Comparison of ENCODE assay signal across 1 cellular context in genomic region chr12:124837958-124838803, GRCh38.
TF ChIP-seq lines count a peak whose summit lies in the region.

No MANE protein-coding gene starts in this region.

TF ChIP-seq in HepG2, 621 proteins besides CTCF, POLR2A, EP300 and RAD21 (continued from another document and continues in another):
- TF ChIP-seq FOXA1 (IDR thresholded peaks at IDR 0.05) = no peak
- TF ChIP-seq FOXA1 (CRISPR knock-in tag; IDR thresholded peaks at IDR 0.05) = peak; percentile 22; the same call in 1 of the 2 replicates
- TF ChIP-seq, protein P1, sequence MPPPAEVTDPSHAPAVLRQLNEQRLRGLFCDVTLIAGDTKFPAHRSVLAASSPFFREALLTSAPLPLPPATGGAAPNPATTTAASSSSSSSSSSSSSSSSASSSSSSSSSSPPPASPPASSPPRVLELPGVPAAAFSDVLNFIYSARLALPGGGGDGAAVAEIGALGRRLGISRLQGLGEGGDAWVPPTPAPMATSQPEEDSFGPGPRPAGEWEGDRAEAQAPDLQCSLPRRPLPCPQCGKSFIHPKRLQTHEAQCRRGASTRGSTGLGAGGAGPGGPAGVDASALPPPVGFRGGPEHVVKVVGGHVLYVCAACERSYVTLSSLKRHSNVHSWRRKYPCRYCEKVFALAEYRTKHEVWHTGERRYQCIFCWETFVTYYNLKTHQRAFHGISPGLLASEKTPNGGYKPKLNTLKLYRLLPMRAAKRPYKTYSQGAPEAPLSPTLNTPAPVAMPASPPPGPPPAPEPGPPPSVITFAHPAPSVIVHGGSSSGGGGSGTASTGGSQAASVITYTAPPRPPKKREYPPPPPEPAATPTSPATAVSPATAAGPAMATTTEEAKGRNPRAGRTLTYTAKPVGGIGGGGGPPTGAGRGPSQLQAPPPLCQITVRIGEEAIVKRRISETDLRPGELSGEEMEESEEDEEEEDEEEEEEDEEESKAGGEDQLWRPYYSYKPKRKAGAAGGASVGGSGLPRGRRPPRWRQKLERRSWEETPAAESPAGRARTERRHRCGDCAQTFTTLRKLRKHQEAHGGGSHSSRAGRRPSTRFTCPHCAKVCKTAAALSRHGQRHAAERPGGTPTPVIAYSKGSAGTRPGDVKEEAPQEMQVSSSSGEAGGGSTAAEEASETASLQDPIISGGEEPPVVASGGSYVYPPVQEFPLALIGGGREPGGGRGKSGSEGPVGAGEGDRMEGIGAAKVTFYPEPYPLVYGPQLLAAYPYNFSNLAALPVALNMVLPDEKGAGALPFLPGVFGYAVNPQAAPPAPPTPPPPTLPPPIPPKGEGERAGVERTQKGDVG (CRISPR knock-in tag; IDR thresholded peaks at IDR 0.05; ENCODE audit: borderline replicate concordance) = no peak; the same call in 1 of the 2 replicates
- 0 out of 2 replicates have a peak, but pooled peaks have one; percentile 61 for TF ChIP-seq MXD4 (CRISPR knock-in tag; IDR thresholded peaks at IDR 0.05)
- TF ChIP-seq, protein P2, sequence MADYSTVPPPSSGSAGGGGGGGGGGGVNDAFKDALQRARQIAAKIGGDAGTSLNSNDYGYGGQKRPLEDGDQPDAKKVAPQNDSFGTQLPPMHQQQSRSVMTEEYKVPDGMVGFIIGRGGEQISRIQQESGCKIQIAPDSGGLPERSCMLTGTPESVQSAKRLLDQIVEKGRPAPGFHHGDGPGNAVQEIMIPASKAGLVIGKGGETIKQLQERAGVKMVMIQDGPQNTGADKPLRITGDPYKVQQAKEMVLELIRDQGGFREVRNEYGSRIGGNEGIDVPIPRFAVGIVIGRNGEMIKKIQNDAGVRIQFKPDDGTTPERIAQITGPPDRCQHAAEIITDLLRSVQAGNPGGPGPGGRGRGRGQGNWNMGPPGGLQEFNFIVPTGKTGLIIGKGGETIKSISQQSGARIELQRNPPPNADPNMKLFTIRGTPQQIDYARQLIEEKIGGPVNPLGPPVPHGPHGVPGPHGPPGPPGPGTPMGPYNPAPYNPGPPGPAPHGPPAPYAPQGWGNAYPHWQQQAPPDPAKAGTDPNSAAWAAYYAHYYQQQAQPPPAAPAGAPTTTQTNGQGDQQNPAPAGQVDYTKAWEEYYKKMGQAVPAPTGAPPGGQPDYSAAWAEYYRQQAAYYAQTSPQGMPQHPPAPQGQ (CRISPR knock-in tag; IDR thresholded peaks at IDR 0.05; ENCODE audit: borderline replicate concordance) = no peak
- TF ChIP-seq DNMT1 (CRISPR knock-in tag; IDR thresholded peaks at IDR 0.05) = no peak
- no peak for TF ChIP-seq SMARCC2 (IDR thresholded peaks at IDR 0.05)
- TF ChIP-seq, protein P3, sequence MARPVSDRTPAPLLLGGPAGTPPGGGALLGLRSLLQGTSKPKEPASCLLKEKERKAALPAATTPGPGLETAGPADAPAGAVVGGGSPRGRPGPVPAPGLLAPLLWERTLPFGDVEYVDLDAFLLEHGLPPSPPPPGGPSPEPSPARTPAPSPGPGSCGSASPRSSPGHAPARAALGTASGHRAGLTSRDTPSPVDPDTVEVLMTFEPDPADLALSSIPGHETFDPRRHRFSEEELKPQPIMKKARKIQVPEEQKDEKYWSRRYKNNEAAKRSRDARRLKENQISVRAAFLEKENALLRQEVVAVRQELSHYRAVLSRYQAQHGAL (CRISPR knock-in tag; IDR thresholded peaks at IDR 0.05; ENCODE audit: not compliant biosample characterization) = no peak
- no peak for TF ChIP-seq DMTF1 (CRISPR knock-in tag; IDR thresholded peaks at IDR 0.05)
- TF ChIP-seq, protein P4, sequence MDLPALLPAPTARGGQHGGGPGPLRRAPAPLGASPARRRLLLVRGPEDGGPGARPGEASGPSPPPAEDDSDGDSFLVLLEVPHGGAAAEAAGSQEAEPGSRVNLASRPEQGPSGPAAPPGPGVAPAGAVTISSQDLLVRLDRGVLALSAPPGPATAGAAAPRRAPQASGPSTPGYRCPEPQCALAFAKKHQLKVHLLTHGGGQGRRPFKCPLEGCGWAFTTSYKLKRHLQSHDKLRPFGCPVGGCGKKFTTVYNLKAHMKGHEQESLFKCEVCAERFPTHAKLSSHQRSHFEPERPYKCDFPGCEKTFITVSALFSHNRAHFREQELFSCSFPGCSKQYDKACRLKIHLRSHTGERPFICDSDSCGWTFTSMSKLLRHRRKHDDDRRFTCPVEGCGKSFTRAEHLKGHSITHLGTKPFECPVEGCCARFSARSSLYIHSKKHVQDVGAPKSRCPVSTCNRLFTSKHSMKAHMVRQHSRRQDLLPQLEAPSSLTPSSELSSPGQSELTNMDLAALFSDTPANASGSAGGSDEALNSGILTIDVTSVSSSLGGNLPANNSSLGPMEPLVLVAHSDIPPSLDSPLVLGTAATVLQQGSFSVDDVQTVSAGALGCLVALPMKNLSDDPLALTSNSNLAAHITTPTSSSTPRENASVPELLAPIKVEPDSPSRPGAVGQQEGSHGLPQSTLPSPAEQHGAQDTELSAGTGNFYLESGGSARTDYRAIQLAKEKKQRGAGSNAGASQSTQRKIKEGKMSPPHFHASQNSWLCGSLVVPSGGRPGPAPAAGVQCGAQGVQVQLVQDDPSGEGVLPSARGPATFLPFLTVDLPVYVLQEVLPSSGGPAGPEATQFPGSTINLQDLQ (CRISPR knock-in tag; IDR thresholded peaks at IDR 0.05) = no peak; the same call in 1 of the 2 replicates
- TF ChIP-seq ZBTB1 (CRISPR knock-in tag; IDR thresholded peaks at IDR 0.05; ENCODE audit: borderline replicate concordance) = no peak
- peak; percentile 52 for TF ChIP-seq ATF1 (CRISPR knock-in tag; IDR thresholded peaks at IDR 0.05)
- peak; percentile 43; the same call in 1 of the 2 replicates for TF ChIP-seq ZNF121 (CRISPR knock-in tag; IDR thresholded peaks at IDR 0.05)
- TF ChIP-seq KAT8 (CRISPR knock-in tag; IDR thresholded peaks at IDR 0.05) = peak; percentile 44; the same call in 1 of the 2 replicates
- TF ChIP-seq NR0B2 (CRISPR knock-in tag; IDR thresholded peaks at IDR 0.05) = 0 out of 2 replicates have a peak, but pooled peaks have one; percentile 70
- no peak for TF ChIP-seq NCOA5 (CRISPR knock-in tag; IDR thresholded peaks at IDR 0.05)
- TF ChIP-seq, protein P5, sequence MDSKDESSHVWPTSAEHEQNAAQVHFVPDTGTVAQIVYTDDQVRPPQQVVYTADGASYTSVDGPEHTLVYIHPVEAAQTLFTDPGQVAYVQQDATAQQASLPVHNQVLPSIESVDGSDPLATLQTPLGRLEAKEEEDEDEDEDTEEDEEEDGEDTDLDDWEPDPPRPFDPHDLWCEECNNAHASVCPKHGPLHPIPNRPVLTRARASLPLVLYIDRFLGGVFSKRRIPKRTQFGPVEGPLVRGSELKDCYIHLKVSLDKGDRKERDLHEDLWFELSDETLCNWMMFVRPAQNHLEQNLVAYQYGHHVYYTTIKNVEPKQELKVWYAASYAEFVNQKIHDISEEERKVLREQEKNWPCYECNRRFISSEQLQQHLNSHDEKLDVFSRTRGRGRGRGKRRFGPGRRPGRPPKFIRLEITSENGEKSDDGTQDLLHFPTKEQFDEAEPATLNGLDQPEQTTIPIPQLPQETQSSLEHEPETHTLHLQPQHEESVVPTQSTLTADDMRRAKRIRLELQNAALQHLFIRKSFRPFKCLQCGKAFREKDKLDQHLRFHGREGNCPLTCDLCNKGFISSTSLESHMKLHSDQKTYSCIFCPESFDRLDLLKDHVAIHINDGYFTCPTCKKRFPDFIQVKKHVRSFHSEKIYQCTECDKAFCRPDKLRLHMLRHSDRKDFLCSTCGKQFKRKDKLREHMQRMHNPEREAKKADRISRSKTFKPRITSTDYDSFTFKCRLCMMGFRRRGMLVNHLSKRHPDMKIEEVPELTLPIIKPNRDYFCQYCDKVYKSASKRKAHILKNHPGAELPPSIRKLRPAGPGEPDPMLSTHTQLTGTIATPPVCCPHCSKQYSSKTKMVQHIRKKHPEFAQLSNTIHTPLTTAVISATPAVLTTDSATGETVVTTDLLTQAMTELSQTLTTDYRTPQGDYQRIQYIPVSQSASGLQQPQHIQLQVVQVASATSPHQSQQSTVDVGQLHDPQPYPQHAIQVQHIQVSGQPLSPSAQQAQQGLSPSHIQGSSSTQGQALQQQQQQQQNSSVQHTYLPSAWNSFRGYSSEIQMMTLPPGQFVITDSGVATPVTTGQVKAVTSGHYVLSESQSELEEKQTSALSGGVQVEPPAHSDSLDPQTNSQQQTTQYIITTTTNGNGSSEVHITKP (CRISPR knock-in tag; IDR thresholded peaks at IDR 0.05; ENCODE audit: low read depth) = peak; percentile 61; the same call in 1 of the 2 replicates
- TF ChIP-seq MYC (CRISPR knock-in tag; IDR thresholded peaks at IDR 0.05; ENCODE audit: borderline replicate concordance) = peak; percentile 93
- no peak for TF ChIP-seq SP1 (IDR thresholded peaks at IDR 0.05)
- no peak for TF ChIP-seq SP1 (CRISPR knock-in tag; IDR thresholded peaks at IDR 0.05)
- TF ChIP-seq ZSCAN9 (CRISPR knock-in tag; IDR thresholded peaks at IDR 0.05; ENCODE audit: borderline replicate concordance) = peak; percentile 69; the same call in 1 of the 2 replicates
- no peak for TF ChIP-seq ZNF83 (CRISPR knock-in tag; IDR thresholded peaks at IDR 0.05; ENCODE audit: borderline replicate concordance)
- 0 out of 2 replicates have a peak, but pooled peaks have one; percentile 67 for TF ChIP-seq ZBTB37 (CRISPR knock-in tag; IDR thresholded peaks at IDR 0.05)
- TF ChIP-seq ZNF230 (CRISPR knock-in tag; IDR thresholded peaks at IDR 0.05) = no peak; the same call in 1 of the 2 replicates
- TF ChIP-seq NPAS2 (CRISPR knock-in tag; IDR thresholded peaks at IDR 0.05; ENCODE audit: borderline replicate concordance) = no peak
- no peak for TF ChIP-seq EEA1 (CRISPR knock-in tag; IDR thresholded peaks at IDR 0.05; ENCODE audit: borderline replicate concordance)
- no peak for TF ChIP-seq PCBP2 (optimal IDR thresholded peaks at IDR 0.05; ENCODE audit: low read depth, low read length, poor library complexity, severe bottlenecking)
- TF ChIP-seq, protein P6, sequence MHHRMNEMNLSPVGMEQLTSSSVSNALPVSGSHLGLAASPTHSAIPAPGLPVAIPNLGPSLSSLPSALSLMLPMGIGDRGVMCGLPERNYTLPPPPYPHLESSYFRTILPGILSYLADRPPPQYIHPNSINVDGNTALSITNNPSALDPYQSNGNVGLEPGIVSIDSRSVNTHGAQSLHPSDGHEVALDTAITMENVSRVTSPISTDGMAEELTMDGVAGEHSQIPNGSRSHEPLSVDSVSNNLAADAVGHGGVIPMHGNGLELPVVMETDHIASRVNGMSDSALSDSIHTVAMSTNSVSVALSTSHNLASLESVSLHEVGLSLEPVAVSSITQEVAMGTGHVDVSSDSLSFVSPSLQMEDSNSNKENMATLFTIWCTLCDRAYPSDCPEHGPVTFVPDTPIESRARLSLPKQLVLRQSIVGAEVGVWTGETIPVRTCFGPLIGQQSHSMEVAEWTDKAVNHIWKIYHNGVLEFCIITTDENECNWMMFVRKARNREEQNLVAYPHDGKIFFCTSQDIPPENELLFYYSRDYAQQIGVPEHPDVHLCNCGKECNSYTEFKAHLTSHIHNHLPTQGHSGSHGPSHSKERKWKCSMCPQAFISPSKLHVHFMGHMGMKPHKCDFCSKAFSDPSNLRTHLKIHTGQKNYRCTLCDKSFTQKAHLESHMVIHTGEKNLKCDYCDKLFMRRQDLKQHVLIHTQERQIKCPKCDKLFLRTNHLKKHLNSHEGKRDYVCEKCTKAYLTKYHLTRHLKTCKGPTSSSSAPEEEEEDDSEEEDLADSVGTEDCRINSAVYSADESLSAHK (CRISPR knock-in tag; IDR thresholded peaks at IDR 0.05; ENCODE audit: borderline replicate concordance) = no peak
- no peak; the same call in 1 of the 2 replicates for TF ChIP-seq ZNF572 (CRISPR knock-in tag; IDR thresholded peaks at IDR 0.05)
- TF ChIP-seq SOX6 (IDR thresholded peaks at IDR 0.05) = no peak
- peak; percentile 90 for TF ChIP-seq SOX6 (CRISPR knock-in tag; IDR thresholded peaks at IDR 0.05)
- TF ChIP-seq MXD1 (CRISPR knock-in tag; IDR thresholded peaks at IDR 0.05) = no peak
- no peak for TF ChIP-seq NFIB (CRISPR knock-in tag; IDR thresholded peaks at IDR 0.05; ENCODE audit: borderline replicate concordance)
- TF ChIP-seq U2AF1 (optimal IDR thresholded peaks at IDR 0.05; ENCODE audit: low read depth, low read length) = no peak
- peak; percentile 85 for TF ChIP-seq SAP130 (CRISPR knock-in tag; IDR thresholded peaks at IDR 0.05; ENCODE audit: low read depth)
- peak; percentile 63 for TF ChIP-seq CEBPG (CRISPR knock-in tag; IDR thresholded peaks at IDR 0.05)
- peak; percentile 36 for TF ChIP-seq TBL1XR1 (IDR thresholded peaks at IDR 0.05; ENCODE audit: borderline replicate concordance, low read length, partially characterized antibody)
- TF ChIP-seq ZFP36 (IDR thresholded peaks at IDR 0.05; ENCODE audit: borderline replicate concordance, low read depth, low read length, partially characterized antibody) = no peak
- TF ChIP-seq, protein P7, sequence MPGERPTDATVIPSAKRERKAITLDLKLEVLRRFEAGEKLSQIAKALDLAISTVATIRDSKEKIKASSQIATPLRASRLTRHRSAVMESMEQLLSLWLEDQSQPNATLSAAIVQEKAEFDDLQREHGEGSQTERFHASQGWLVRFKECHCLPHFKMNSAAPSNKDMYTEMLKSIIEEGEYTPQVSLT (CRISPR knock-in tag; IDR thresholded peaks at IDR 0.05; ENCODE audit: borderline replicate concordance, low read depth) = no peak
- TF ChIP-seq IRF2 (CRISPR knock-in tag; IDR thresholded peaks at IDR 0.05) = peak; percentile 83
